1 cellular context compared by ENCODE assay signal in genomic region chr2:10487144-10488104, GRCh38.
TF ChIP-seq lines count a peak whose summit lies in the region.

No MANE protein-coding gene starts in this region.

TF ChIP-seq in A549, 52 proteins besides CTCF, POLR2A, EP300 and RAD21 (continued from another document):
- TF ChIP-seq HEYL (CRISPR knock-in tag; IDR thresholded peaks at IDR 0.05) (no peak), MAFK (IDR thresholded peaks at IDR 0.05; ENCODE audit: partially characterized antibody) (no peak), CEBPB (IDR thresholded peaks at IDR 0.05) (peak; percentile 31 to 57; a peak in 2 of 4 replicates), ZC3H11A (IDR thresholded peaks at IDR 0.05) (no peak), CBX8 (IDR thresholded peaks at IDR 0.05) (no peak)
